In the genomic region with DNA sequence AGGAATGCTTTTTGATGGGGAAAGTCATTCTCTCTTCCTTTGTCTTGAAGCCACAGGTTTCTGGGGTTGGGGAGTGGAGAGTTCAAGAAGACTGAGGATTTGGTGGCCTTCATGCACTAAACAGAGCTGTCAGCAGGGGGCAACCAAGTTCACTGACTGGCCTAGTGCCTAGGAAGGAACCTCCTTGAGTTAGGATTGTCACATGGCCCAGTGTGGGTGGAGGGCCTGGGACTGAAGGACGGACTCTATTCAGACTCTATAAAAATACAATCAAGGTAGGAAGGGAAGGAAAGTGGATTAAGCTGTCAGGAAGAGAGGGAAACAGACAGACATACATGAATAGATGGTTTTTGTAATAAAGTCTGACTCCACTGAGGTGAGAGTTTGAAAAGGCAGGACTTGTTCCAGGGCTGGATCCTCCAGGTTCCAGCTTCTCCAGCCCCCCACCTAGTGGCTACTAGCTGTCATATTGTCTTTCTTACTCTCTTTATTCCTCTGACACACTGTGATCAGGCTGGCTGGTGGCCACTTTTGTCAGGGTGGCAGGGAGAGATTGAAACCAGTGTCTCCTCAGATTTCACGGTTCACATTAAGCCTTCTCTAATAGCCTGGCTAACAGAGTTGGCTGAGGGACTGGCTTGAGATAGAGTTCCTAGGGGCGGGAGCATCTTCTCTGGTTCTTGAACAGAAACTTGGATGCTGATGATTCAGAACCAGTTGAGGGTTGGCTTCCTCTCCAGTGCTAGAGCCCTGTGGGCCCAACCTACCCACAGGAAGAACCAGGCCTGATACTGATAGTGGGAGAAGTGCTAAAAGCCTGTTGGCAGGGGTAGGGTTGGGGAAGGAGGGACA, we compare ENCODE assay signal across 8 cellular contexts. TPM values are rescaled to one million over a fixed set of nuclear protein-coding genes. Genes with fewer than 3 reads are reported as not detected.
A peak's percentile ranks its signal among the peaks of the same experiment; 100 is the strongest.
DNase-seq lines count a peak whose midpoint lies in the region; ATAC-seq and TF ChIP-seq lines count a peak whose summit lies in the region.

No MANE protein-coding gene starts in this region.

- peaks cover 4 to 13% of the 10 kb centered on the region in 2 donors for H3K36me3 Mint-ChIP-seq in activated T-cell treated with anti-CD3 and anti-CD28 coated beads, Interleukin-2, amount 50 U/mL, for 72 hours (ENCODE audit: insufficient read depth in 2 of 2)
- peaks cover 10 to 14% of the 10 kb centered on the region in 2 donors for H3K36me3 Mint-ChIP-seq in naive B cell
- H3K36me3 Mint-ChIP-seq in stimulated activated memory B cell treated with anti-CD40 and anti-IgM and Interleukin-4, amounts not matched to agents 10 μg/mL and 1 μg/mL and 100 μg/mL, for 72 hours = peaks cover 41% of the 10 kb centered on the region

- H3K27me3 Mint-ChIP-seq in activated T-cell treated with anti-CD3 and anti-CD28 coated beads, Interleukin-2, amount 50 U/mL, for 72 hours (ENCODE audit: low read depth) = no peaks in the 10 kb centered on the region
- H3K27me3 Mint-ChIP-seq in naive B cell = no peaks in the 10 kb centered on the region
- H3K27me3 Mint-ChIP-seq in stimulated activated memory B cell treated with anti-CD40 and anti-IgM and Interleukin-4, amounts not matched to agents 10 μg/mL and 1 μg/mL and 100 μg/mL, for 72 hours = no peaks in the 10 kb centered on the region

- BruUV-seq in PC-3 (replicated peaks; lab: Mats Ljungman, UMichigan) = TSS peak; percentile 16

- H3K4me1 Mint-ChIP-seq in activated T-cell treated with anti-CD3 and anti-CD28 coated beads, Interleukin-2, amount 50 U/mL, for 72 hours (ENCODE audit: low read depth) = peaks cover 64% of the 10 kb centered on the region
- H3K4me1 Mint-ChIP-seq in naive B cell = peaks cover 36 to 44% (median 37%) of the 10 kb centered on the region in 3 donors
- H3K4me1 Mint-ChIP-seq in stimulated activated memory B cell treated with anti-CD40 and anti-IgM and Interleukin-4, amounts not matched to agents 10 μg/mL and 1 μg/mL and 100 μg/mL, for 72 hours = peaks cover 58% of the 10 kb centered on the region

- H3F3A ChIP-seq in PC-3 (ENCODE audit: low read length, unreplicated experiment) = peaks cover 38% of the 10 kb centered on the region

- H3K4me2 ChIP-seq in PC-3 (ENCODE audit: low read length) = peak overlapping the region; percentile 73

- H3K27ac ChIP-seq in PC-3 (ENCODE audit: low read length) = peak overlapping the region; percentile 99
- peak overlapping the region; percentile 99 to 100 (median 99) for H3K27ac ChIP-seq in esophagus squamous epithelium

- H2AFZ ChIP-seq in PC-3 (ENCODE audit: low read length) = peak overlapping the region; percentile 65

- H3K4me3 ChIP-seq in PC-3 (ENCODE audit: low read length) (no peak overlapping the region; the same call in 1 of the 2 replicates), esophagus squamous epithelium (no peak overlapping the region)

- H3K27me3 ChIP-seq in PC-3 (ENCODE audit: low read length) (no peaks in the 10 kb centered on the region), esophagus squamous epithelium (no peaks in the 10 kb centered on the region)

- H3K4me1 ChIP-seq in PC-3 (ENCODE audit: insufficient read depth, low read length) (peaks cover 63% of the 10 kb centered on the region), esophagus squamous epithelium (peaks cover 49 to 62% (median 50%) of the 10 kb centered on the region in 3 donors)

- no peaks in the 10 kb centered on the region for H4K20me1 ChIP-seq in PC-3 (ENCODE audit: low read length)

- intact Hi-C loops in PC-3 (cut with micrococcal nuclease) = loop anchor here (1.0 to 2.0 kb wide), 3 partner anchors 42 to 107 kb away; partner anchors contain the start of genes C1orf232, CEP85 and ZNF593
- intact Hi-C loops in esophagus squamous epithelium (cut with DNase I) = no loop called here

- TF ChIP-seq CTCF in PC-3 (conservative IDR thresholded peaks at IDR 0.05; ENCODE audit: low read depth, low read length) = peak; percentile 79
- peak; percentile 76 to 95 (median 88) for TF ChIP-seq CTCF in esophagus squamous epithelium (IDR thresholded peaks at IDR 0.05)

- peak overlapping the region; percentile 95 for H3K27ac Mint-ChIP-seq in activated T-cell treated with anti-CD3 and anti-CD28 coated beads, Interleukin-2, amount 50 U/mL, for 72 hours
- peak overlapping the region; percentile 9 to 90 (median 61) for H3K27ac Mint-ChIP-seq in naive B cell
- H3K27ac Mint-ChIP-seq in stimulated activated memory B cell treated with anti-CD40 and anti-IgM and Interleukin-4, amounts not matched to agents 10 μg/mL and 1 μg/mL and 100 μg/mL, for 72 hours = peak overlapping the region; percentile 77

- H3K36me3 ChIP-seq in PC-3 (ENCODE audit: low read depth, low read length) (peaks cover 42% of the 10 kb centered on the region), esophagus squamous epithelium (peaks cover 0 to 25% (median 3%) of the 10 kb centered on the region in 3 donors)

- no peaks in the 10 kb centered on the region for H3K9me3 Mint-ChIP-seq in activated T-cell treated with anti-CD3 and anti-CD28 coated beads, Interleukin-2, amount 50 U/mL, for 72 hours
- H3K9me3 Mint-ChIP-seq in naive B cell = no peaks in the 10 kb centered on the region
- H3K9me3 Mint-ChIP-seq in stimulated activated memory B cell treated with anti-CD40 and anti-IgM and Interleukin-4, amounts not matched to agents 10 μg/mL and 1 μg/mL and 100 μg/mL, for 72 hours = no peaks in the 10 kb centered on the region

- ATAC-seq in PC-3 (peak; percentile 55), naive B cell (ENCODE audit: low read depth in 2 of 2) (peak; percentile 53 to 57), HG02763 (IDR thresholded peaks at IDR 0.05; ENCODE audit: unreplicated experiment) (no peak)
- ATAC-seq in activated T-cell treated with anti-CD3 and anti-CD28 coated beads, Interleukin-2, amount 50 U/mL, for 72 hours (replicated peaks in 1 of 2) = peak; percentile 64 to 75
- ATAC-seq in stimulated activated memory B cell treated with anti-CD40 and anti-IgM and Interleukin-4, amounts not matched to agents 10 μg/mL and 1 μg/mL and 100 μg/mL, for 72 hours = peak; percentile 71

- H3K9me2 ChIP-seq in PC-3 (replicated peaks; ENCODE audit: low read length) = no peaks in the 10 kb centered on the region

- peaks cover 16% of the 10 kb centered on the region for H3K79me2 ChIP-seq in PC-3 (ENCODE audit: low read length)

- CTCF ChIA-PET in PC-3 (lab: Charles Lee) = interaction anchor here (0.5 to 1.0 kb wide), 5 partner anchors 42 to 116 kb away, joined by 3 to 6 read pairs (median 5); partner anchors contain the start of gene CEP85

- TF ChIP-seq POLR2A in esophagus squamous epithelium (IDR thresholded peaks at IDR 0.05) = no peak

- H3K4me3 Mint-ChIP-seq in activated T-cell treated with anti-CD3 and anti-CD28 coated beads, Interleukin-2, amount 50 U/mL, for 72 hours = peak overlapping the region; percentile 47 to 70
- H3K4me3 Mint-ChIP-seq in naive B cell = peak overlapping the region; percentile 6 to 87 (median 70)
- H3K4me3 Mint-ChIP-seq in stimulated activated memory B cell treated with anti-CD40 and anti-IgM and Interleukin-4, amounts not matched to agents 10 μg/mL and 1 μg/mL and 100 μg/mL, for 72 hours = peak overlapping the region; percentile 29

- peak overlapping the region; percentile 75 for H3K9ac ChIP-seq in PC-3 (ENCODE audit: low read length)

- POLR2A ChIA-PET in PC-3 (lab: Charles Lee; ENCODE audit: unreplicated experiment) = no interaction called here

- no peaks in the 10 kb centered on the region for H3K9me3 ChIP-seq in PC-3 (ENCODE audit: low read length)
- H3K9me3 ChIP-seq in esophagus squamous epithelium = no peaks in the 10 kb centered on the region

- DNase-seq in DMS 273 (lab: John Stamatoyannopoulos, UW; ENCODE audit: unreplicated experiment) (peak; percentile 92), HK-2 (ENCODE audit: unreplicated experiment) (peak; percentile 72), PC-3 (peak; percentile 94), esophagus squamous epithelium (lab: John Stamatoyannopoulos, UW) (no peak), naive B cell (peak; percentile 75)
- DNase-seq in activated T-cell treated with anti-CD3 and anti-CD28 coated beads, Interleukin-2, amount 50 U/mL, for 72 hours = peak; percentile 76 to 78

- WGBS in esophagus squamous epithelium, 2 donors = 0 to 17% methylated on average over 2 to 3 of the region's 3 CpGs

RNA-seq across cellular contexts. Expression of gene SH3BGRL3, which starts 4.1 kb away (rescaled TPM):
- total RNA-seq in PC-3 (2014; rRNA removed) (181 and 193 TPM in 2 replicates), esophagus squamous epithelium (100 to 1,000 TPM in 2 of 4 donors, 10 to 100 TPM in 2; 76.9 to 163 (median 106) TPM)
- 100 to 1,000 TPM; 148 to 165 TPM for total RNA-seq in activated T-cell treated with anti-CD3 and anti-CD28 coated beads, Interleukin-2, amount 50 U/mL, for 72 hours
- 1,000 to 10,000 TPM in 2 of 6 donors, 100 to 1,000 TPM in 4; 624 to 1,205 (median 832) TPM for polyA plus RNA-seq in naive B cell (ENCODE audit: low read depth in 6 of 6)

RNA-seq across cellular contexts. Expression of gene UBXN11, which starts 30.6 kb away (rescaled TPM):
- total RNA-seq in PC-3 (2014; rRNA removed) (19.4 and 24.6 TPM in 2 replicates), esophagus squamous epithelium (1 to 10 TPM; 3.2 to 9.2 (median 3.7) TPM)
- 10 to 100 TPM; 19.1 to 19.3 TPM for total RNA-seq in activated T-cell treated with anti-CD3 and anti-CD28 coated beads, Interleukin-2, amount 50 U/mL, for 72 hours
- 10 to 100 TPM in 2 of 6 donors, 1 to 10 TPM in 4; 4.3 to 15.7 (median 6.9) TPM for polyA plus RNA-seq in naive B cell (ENCODE audit: low read depth in 6 of 6)

RNA-seq across cellular contexts. Expression of gene CEP85, which starts 41.8 kb away (rescaled TPM):
- total RNA-seq in PC-3 (2014; rRNA removed) = 30.6 and 30.8 TPM in 2 replicates
- total RNA-seq in activated T-cell treated with anti-CD3 and anti-CD28 coated beads, Interleukin-2, amount 50 U/mL, for 72 hours = 10 to 100 TPM; 30.8 to 34.6 TPM
- total RNA-seq in esophagus squamous epithelium = 10 to 100 TPM in 3 of 4 donors, 1 to 10 TPM in 1; 7.5 to 14.7 (median 12.5) TPM
- polyA plus RNA-seq in naive B cell (ENCODE audit: low read depth in 6 of 6) = 1 to 10 TPM; 2.5 to 8.2 (median 4.9) TPM

RNA-seq across cellular contexts. Expression of gene CD52, which starts 42.0 kb away (rescaled TPM):
- total RNA-seq in PC-3 (2014; rRNA removed) = not detected in 2 replicates
- 100 to 1,000 TPM; 213 to 245 TPM for total RNA-seq in activated T-cell treated with anti-CD3 and anti-CD28 coated beads, Interleukin-2, amount 50 U/mL, for 72 hours
- total RNA-seq in esophagus squamous epithelium = 10 to 100 TPM in 2 of 4 donors, 1 to 10 TPM in 2; 1.9 to 22.1 (median 9.4) TPM
- over 10,000 TPM; 10,565 to 16,920 (median 13,137) TPM for polyA plus RNA-seq in naive B cell (ENCODE audit: low read depth in 6 of 6)
